Comparison of ENCODE assay signal across 11 cellular contexts in genomic region chr12:114013601-114014345, GRCh38. TPM values are rescaled to one million over a fixed set of nuclear protein-coding genes. Genes with fewer than 3 reads are reported as not detected.
DNase-seq lines count a peak whose midpoint lies in the region; ATAC-seq, FAIRE-seq and TF ChIP-seq lines count a peak whose summit lies in the region.
"Had no signal": no experiment of that assay in that cellular context is flagged by ENCODE, and none has a peak within 500 bp of the region (broad histone marks: within the 10 kb centered on the region; RNA-seq: fewer than 3 reads in every experiment).

No MANE protein-coding gene starts in this region.

- POLR2A ChIA-PET in HepG2 (lab: Yijun Ruan, JAX): no interaction called here

- peak; percentile 8 for FAIRE-seq in HepG2 (lab: Jason Lieb, UNC)

- H3K79me2 ChIP-seq in HepG2 (ENCODE audit: insufficient read depth, low read length): no peaks in the 10 kb centered on the region

- no peaks in the 10 kb centered on the region for H4K20me1 ChIP-seq in HepG2 (ENCODE audit: insufficient read depth, low read length)

- WGBS in HepG2 (ENCODE audit: low lambda C conversion rate): 0% methylated on average over 6 of the region's 6 CpGs

- CTCF ChIA-PET in HepG2 (lab: Yijun Ruan, JAX; ENCODE audit: low intra/inter-chr PET ratio, low total read pairs): interaction anchor here (1.6 kb wide), 1 partner anchor 495 kb away, joined by 9 read pairs; no protein-coding TSS in a partner anchor

- H3K36me3 ChIP-seq in HepG2 (replicated peaks in 1 of 2; ENCODE audit: control insufficient read depth in 1 of 2, insufficient read depth in 2 of 2, low read length in 2 of 2) (no peaks in the 10 kb centered on the region), ascending aorta (no peaks in the 10 kb centered on the region)
- H3K36me3 ChIP-seq: colonic mucosa had no signal

- TF ChIP-seq EP300 in HepG2 (IDR thresholded peaks at IDR 0.05; ENCODE audit: low read depth in 2 of 2, low read length in 2 of 2) (no peak), HepG2 (CRISPR knock-in tag; IDR thresholded peaks at IDR 0.05; ENCODE audit: borderline replicate concordance) (no peak)

- H3K9me3 ChIP-seq in HepG2 (ENCODE audit: low read length) (no peaks in the 10 kb centered on the region), ascending aorta (no peaks in the 10 kb centered on the region)
- H3K9me3 ChIP-seq: colonic mucosa had no signal

- ATAC-seq in HepG2 (no peak), GM19452 (IDR thresholded peaks at IDR 0.05; ENCODE audit: unreplicated experiment) (no peak)
- ATAC-seq: activated CD4-positive, CD25-positive, alpha-beta regulatory T cell treated with anti-CD3 and anti-CD28 coated beads, Interleukin-2, amount 50 U/mL, for 24 hours had no signal

- intact Hi-C loops in HepG2 (cut with micrococcal nuclease; ENCODE audit: unreplicated experiment): loop anchor here (1.0 kb wide), 1 partner anchor 495 kb away; no protein-coding TSS in a partner anchor
- intact Hi-C loops in ascending aorta (cut with DNase I): no loop called here

- no peak overlapping the region for H3K9ac ChIP-seq in HepG2 (ENCODE audit: insufficient read depth, low read depth, low read length)

- in situ Hi-C loops in SK-MEL-5 (cut with HindIII; ENCODE audit: low pct_unique_long_range_greater_than_20kb, low sequenced_read_pairs) (no loop called here), HepG2 (cut with HindIII; ENCODE audit: extremely low pct_ligation_motif_present, low pct_unique_long_range_greater_than_20kb) (loop anchor here (10.0 kb wide), 1 partner anchor 461 kb away; no protein-coding TSS in a partner anchor)

- no peak overlapping the region for H2AFZ ChIP-seq in HepG2 (ENCODE audit: low read length)

- H3K4me3 ChIP-seq in LNCaP clone FGC (ENCODE audit: low read depth, low read length) (no peak overlapping the region), HepG2 (replicated peaks in 1 of 3; ENCODE audit: insufficient read depth in 1 of 3, low read depth in 2 of 3, low read length in 3 of 3) (no peak overlapping the region), ascending aorta (no peak overlapping the region)
- H3K4me3 ChIP-seq: colonic mucosa had no signal

- H3K27me3 ChIP-seq in HepG2 (ENCODE audit: control insufficient read depth in 1 of 2, insufficient read depth in 2 of 2, low read length in 2 of 2): no peaks in the 10 kb centered on the region
- H3K27me3 ChIP-seq in ascending aorta: no peaks in the 10 kb centered on the region
- H3K27me3 ChIP-seq: colonic mucosa had no signal

- no peak for TF ChIP-seq RAD21 in HepG2 (CRISPR knock-in tag; IDR thresholded peaks at IDR 0.05)

- H3K4me2 ChIP-seq in HepG2 (ENCODE audit: low read depth, low read length): no peak overlapping the region

- no peak for TF ChIP-seq POLR2A in HepG2 (IDR thresholded peaks at IDR 0.05; ENCODE audit: insufficient read depth in 1 of 2, low read depth in 2 of 2, low read length in 2 of 2)

- H3K27ac ChIP-seq in HepG2 (ENCODE audit: extremely low read length, insufficient read depth, low read length): no peak overlapping the region
- no peak overlapping the region for H3K27ac ChIP-seq in ascending aorta
- H3K27ac ChIP-seq: colonic mucosa had no signal

- no TSS peak for BruUV-seq in HepG2 (replicated peaks; lab: Mats Ljungman, UMichigan)

- H3K4me1 ChIP-seq in HepG2 (ENCODE audit: insufficient read depth, low read length) (no peaks in the 10 kb centered on the region), ascending aorta (no peaks in the 10 kb centered on the region)
- H3K4me1 ChIP-seq: colonic mucosa had no signal

- DNase-seq in EL (peak; percentile 16), LNCaP clone FGC (ENCODE audit: low read depth) (peak; percentile 3), SK-MEL-5 (ENCODE audit: low read depth, low spot score) (peak; percentile 39), HepG2 (ENCODE audit: low spot score) (peak; percentile 39), CD1c-positive myeloid dendritic cell (ENCODE audit: extremely low spot score) (no peak), ascending aorta (ENCODE audit: low spot score in 2 of 2) (no peak), AML-193 (lab: John Stamatoyannopoulos, UW) (no peak)
- DNase-seq: colonic mucosa, midbrain had no signal

- TF ChIP-seq CTCF in LNCaP clone FGC (IDR thresholded peaks at IDR 0.05; ENCODE audit: control insufficient read depth, extremely low read depth, insufficient read depth) (peak; percentile 64), HepG2 (CRISPR knock-in tag; IDR thresholded peaks at IDR 0.05) (peak; percentile 65), ascending aorta (IDR thresholded peaks at IDR 0.05) (no peak)

TF ChIP-seq in HepG2, 621 proteins besides CTCF, POLR2A, EP300 and RAD21:
- TF ChIP-seq SMC3 (IDR thresholded peaks at IDR 0.05; ENCODE audit: low read length): peak; percentile 63
- peak; percentile 67 for TF ChIP-seq STAG1 (CRISPR knock-in tag; IDR thresholded peaks at IDR 0.05)
- no peak for TF ChIP-seq ZNF460 (CRISPR knock-in tag; IDR thresholded peaks at IDR 0.05; ENCODE audit: borderline replicate concordance)
- TF ChIP-seq SOX6 (IDR thresholded peaks at IDR 0.05): no peak
- TF ChIP-seq SOX6 (CRISPR knock-in tag; IDR thresholded peaks at IDR 0.05): no peak
- no peak for TF ChIP-seq NFRKB (IDR thresholded peaks at IDR 0.05)

RNA-seq across cellular contexts. Expression of gene RBM19, which starts 47.6 kb away (rescaled TPM):
- 49.6 and 53.6 TPM in 2 replicates for total RNA-seq in SK-MEL-5 (2014; rRNA removed; shearing (Covaris generic))
- polyA plus RNA-seq in SK-MEL-5 (2015; cell fraction: cytosol; rRNA removed): 35.6 and 40.3 TPM in 2 replicates
- polyA plus RNA-seq in SK-MEL-5 (2015; cell fraction: nucleus; rRNA removed): 154 and 204 TPM in 2 replicates
- total RNA-seq in HepG2 (2016; rRNA removed; fragmentation: Illumina TruSeq; extraction: Trizol) (26.5 and 32.2 TPM in 2 replicates), ascending aorta (22.8 TPM)
- 6.7 and 7.5 TPM in 2 replicates for total RNA-seq in HepG2 (2016; cell fraction: cytosol; rRNA removed; fragmentation: Illumina TruSeq; extraction: Trizol; ENCODE audit: low read depth)
- total RNA-seq in HepG2 (2016; cell fraction: insoluble cytoplasmic fraction; rRNA removed; fragmentation: Illumina TruSeq; extraction: Trizol): 24.9 and 31.0 TPM in 2 replicates
- 8.3 and 8.9 TPM in 2 replicates for total RNA-seq in HepG2 (2016; cell fraction: membrane; rRNA removed; fragmentation: Illumina TruSeq; extraction: Trizol)
- 34.8 and 41.6 TPM in 2 replicates for total RNA-seq in HepG2 (2016; cell fraction: nucleus; rRNA removed; fragmentation: Illumina TruSeq; extraction: Trizol)
- 19.3 and 22.1 TPM in 2 replicates for polyA plus RNA-seq in HepG2 (2011; rRNA removed)
- polyA plus RNA-seq in HepG2 (2011; cell fraction: cytosol; rRNA removed): 9.7 and 13.0 TPM in 2 replicates
- polyA plus RNA-seq in HepG2 (2011; cell fraction: nucleus; rRNA removed): 84.7 and 92.9 TPM in 2 replicates
- polyA plus RNA-seq in HepG2 (2012): 19.5 and 21.4 TPM in 2 replicates
- polyA plus RNA-seq in HepG2 (2016; cell fraction: cytosol; fragmentation: Illumina TruSeq; extraction: Trizol; ENCODE audit: low read depth): 2.5 and 2.9 TPM in 2 replicates
- 23.1 and 25.3 TPM in 2 replicates for polyA plus RNA-seq in HepG2 (2016; cell fraction: insoluble cytoplasmic fraction; fragmentation: Illumina TruSeq; extraction: Trizol; ENCODE audit: low read depth)
- polyA plus RNA-seq in HepG2 (2016; cell fraction: membrane; fragmentation: Illumina TruSeq; extraction: Trizol; ENCODE audit: low read depth): 4.5 and 5.7 TPM in 2 replicates
- 64.2 and 66.3 TPM in 2 replicates for polyA plus RNA-seq in HepG2 (2016; cell fraction: nucleus; fragmentation: Illumina TruSeq; extraction: Trizol; ENCODE audit: insufficient read depth, low read depth)
- polyA minus RNA-seq in HepG2 (2011; rRNA and poly(A)+ RNA removed; ENCODE audit: low replicate concordance): 21.4 and 32.0 TPM in 2 replicates
- polyA minus RNA-seq in HepG2 (2011; cell fraction: cytosol; rRNA and poly(A)+ RNA removed): 13.6 and 13.7 TPM in 2 replicates
- polyA minus RNA-seq in HepG2 (2011; cell fraction: nucleus; rRNA and poly(A)+ RNA removed): 58.7 and 59.3 TPM in 2 replicates

Comparison
In these comparisons a context has a peak if more than half of its experiments do, and no peak if none do; other contexts are left out.
1. DNase-seq: peak in EL (single experiment), LNCaP clone FGC (single experiment), SK-MEL-5 (single experiment) and HepG2 (single experiment); none in CD1c-positive myeloid dendritic cell (single experiment), ascending aorta (0 of 2) and AML-193 (0 of 2).
2. CTCF ChIP-seq: peak in LNCaP clone FGC (single experiment) and HepG2 (single experiment); none in ascending aorta (0 of 3).